7 cellular contexts compared by ENCODE assay signal in genomic region chrY:18992684-18993083, GRCh38.
DNase-seq lines count a peak whose midpoint lies in the region; ATAC-seq and TF ChIP-seq lines count a peak whose summit lies in the region.
"Not testable (repeated sequence)": the region's sequence is repeated elsewhere in the genome, so short reads cannot be mapped to it uniquely, and the experiment has no call there.

No MANE protein-coding gene starts in this region.

- ATAC-seq in Panc1 (peak; percentile 66; the same call in 1 of the 2 replicates), body of pancreas (peak; percentile 68), left ventricle myocardium superior (peak; percentile 57), memory B cell (ENCODE audit: low read depth) (peak; percentile 63)
- ATAC-seq in stimulated activated naive B cell treated with anti-CD40 and anti-IgM and Interleukin-4, amounts not matched to agents 10 μg/mL and 1 μg/mL and 100 μg/mL, for 72 hours (replicated peaks), result peak; percentile 48 to 52

- H3K36me3 ChIP-seq in BJ (ENCODE audit: control insufficient read depth, insufficient read depth, low read length); Panc1 (ENCODE audit: control insufficient read depth, insufficient read depth, low read length); body of pancreas (replicated peaks in 1 of 2; ENCODE audit: insufficient read depth in 1 of 2, low read depth in 2 of 2): not testable (repeated sequence)

- not testable (repeated sequence) for H3K36me3 Mint-ChIP-seq in memory B cell; stimulated activated naive B cell treated with anti-CD40 and anti-IgM and Interleukin-4, amounts not matched to agents 10 μg/mL and 1 μg/mL and 100 μg/mL, for 72 hours

- not testable (repeated sequence) for H3K27ac ChIP-seq in Panc1 (ENCODE audit: low read length); body of pancreas

- not testable (repeated sequence) for H3K27me3 Mint-ChIP-seq in memory B cell; stimulated activated naive B cell treated with anti-CD40 and anti-IgM and Interleukin-4, amounts not matched to agents 10 μg/mL and 1 μg/mL and 100 μg/mL, for 72 hours

- not testable (repeated sequence) for H3K4me1 ChIP-seq in Panc1 (ENCODE audit: control insufficient read depth, insufficient read depth, low read length); body of pancreas

- not testable (repeated sequence) for TF ChIP-seq CTCF in BJ (IDR thresholded peaks at IDR 0.05; ENCODE audit: insufficient read depth, low read depth, low read length); Panc1 (IDR thresholded peaks at IDR 0.05); body of pancreas (IDR thresholded peaks at IDR 0.05); epithelial cell of esophagus (IDR thresholded peaks at IDR 0.05; ENCODE audit: insufficient read depth, low read depth, low read length, missing control alignments)

- in situ Hi-C loops in Panc1 (cut with HindIII; ENCODE audit: low pct_unique_long_range_greater_than_20kb, low sequenced_read_pairs), result not testable (repeated sequence)

- POLR2A ChIA-PET in BJ (lab: Charles Lee); Panc1 (lab: Charles Lee): not testable (repeated sequence)

- TF ChIP-seq POLR2A in body of pancreas (IDR thresholded peaks at IDR 0.05), result not testable (repeated sequence)

- not testable (repeated sequence) for H3K4me1 Mint-ChIP-seq in memory B cell; stimulated activated naive B cell treated with anti-CD40 and anti-IgM and Interleukin-4, amounts not matched to agents 10 μg/mL and 1 μg/mL and 100 μg/mL, for 72 hours

- 20% methylated on average over 2 of the region's 52 CpGs; no CpG with 5 or more reads in 1 of the 2 donors for WGBS in body of pancreas, 2 donors

- DNase-seq in BJ (ENCODE audit: low read depth); Panc1 (ENCODE audit: low read depth, low spot score); body of pancreas; epithelial cell of esophagus (ENCODE audit: low read depth); left ventricle myocardium superior; memory B cell (ENCODE audit: low spot score in 2 of 2); stimulated activated naive B cell treated with anti-CD40 and anti-IgM and Interleukin-4, amounts not matched to agents 10 μg/mL and 1 μg/mL and 100 μg/mL, for 72 hours: not testable (repeated sequence)

- intact Hi-C loops in Panc1 (cut with micrococcal nuclease; ENCODE audit: unreplicated experiment); body of pancreas (cut with DNase I); left ventricle myocardium superior (cut with micrococcal nuclease): not testable (repeated sequence)

- not testable (repeated sequence) for BruUV-seq in Panc1 (replicated peaks; lab: Mats Ljungman, UMichigan)

- H3K4me3 Mint-ChIP-seq in memory B cell, result not testable (repeated sequence)
- peak overlapping the region in 1 of 2 donors; percentile 43 for H3K4me3 Mint-ChIP-seq in stimulated activated naive B cell treated with anti-CD40 and anti-IgM and Interleukin-4, amounts not matched to agents 10 μg/mL and 1 μg/mL and 100 μg/mL, for 72 hours

- H3K9me3 ChIP-seq in Panc1 (ENCODE audit: control insufficient read depth, insufficient read depth, low read depth, low read length); body of pancreas: not testable (repeated sequence)

- not testable (repeated sequence) for H3K9me3 Mint-ChIP-seq in memory B cell; stimulated activated naive B cell treated with anti-CD40 and anti-IgM and Interleukin-4, amounts not matched to agents 10 μg/mL and 1 μg/mL and 100 μg/mL, for 72 hours

- not testable (repeated sequence) for H3K27me3 ChIP-seq in BJ (ENCODE audit: control insufficient read depth, insufficient read depth, low read length); Panc1 (ENCODE audit: control insufficient read depth, insufficient read depth, low read length); body of pancreas

- H3K27ac Mint-ChIP-seq in memory B cell; stimulated activated naive B cell treated with anti-CD40 and anti-IgM and Interleukin-4, amounts not matched to agents 10 μg/mL and 1 μg/mL and 100 μg/mL, for 72 hours: not testable (repeated sequence)

- CTCF ChIA-PET in BJ (lab: Yijun Ruan, JAX); Panc1 (lab: Charles Lee): not testable (repeated sequence)

- H3K4me3 ChIP-seq in BJ (ENCODE audit: low read depth, low read length), result peak overlapping the region; percentile 18; the same call in 1 of the 2 replicates
- H3K4me3 ChIP-seq in Panc1 (ENCODE audit: low read depth in 2 of 2, low read length in 2 of 2); body of pancreas: not testable (repeated sequence)
- H3K4me3 ChIP-seq in epithelial cell of esophagus (ENCODE audit: low read length), result peak overlapping the region; percentile 15
